Comparison of ENCODE assay signal across 7 cellular contexts in genomic region chr11:57778318-57779037, GRCh38. TPM values are rescaled to one million over a fixed set of nuclear protein-coding genes. Genes with fewer than 3 reads are reported as not detected.
DNase-seq lines count a peak whose midpoint lies in the region; ATAC-seq, FAIRE-seq and TF ChIP-seq lines count a peak whose summit lies in the region.

No MANE protein-coding gene starts in this region.

- no CpG with 5 or more reads among the region's 6 CpGs for WGBS in H9 (ENCODE audit: extremely low coverage, insufficient read length, low lambda C conversion rate)

- peaks cover 0 to 13% (median 8%) of the 10 kb centered on the region in 3 experiments; a peak in 3 of 7 replicates for H3K36me3 Mint-ChIP-seq in H9 (ENCODE audit: insufficient read depth in 1 of 3, low read depth in 3 of 3)

- H3K9me3 ChIP-seq in H9 (ENCODE audit: control insufficient read depth, low read depth, low read length), result no peaks in the 10 kb centered on the region
- no peaks in the 10 kb centered on the region for H3K9me3 ChIP-seq in Panc1 (ENCODE audit: control insufficient read depth, insufficient read depth, low read depth, low read length)

- H3K9me3 Mint-ChIP-seq in H9, result no peaks in the 10 kb centered on the region

- H3K27me3 Mint-ChIP-seq in H9 (ENCODE audit: low read depth), result no peaks in the 10 kb centered on the region

- peak overlapping the region; percentile 33 for H3K9ac ChIP-seq in H9 (ENCODE audit: extremely low read depth, insufficient read length, low read length)

- peak overlapping the region; percentile 76 for H3K18ac ChIP-seq in H9 (ENCODE audit: insufficient read length, low read depth, low read length)

- in situ Hi-C loops in Panc1 (cut with HindIII; ENCODE audit: low pct_unique_long_range_greater_than_20kb, low sequenced_read_pairs), result no loop called here

- H3K27ac Mint-ChIP-seq in H9, result peak overlapping the region; percentile 94 to 99 (median 99)

- H2BK15ac ChIP-seq in H9 (ENCODE audit: low read depth, low read length), result no peak overlapping the region

- CTCF ChIA-PET in Panc1 (lab: Charles Lee), result interaction anchor here (0.6 to 0.9 kb wide), 4 partner anchors 14 to 27 kb away, joined by 3 to 6 read pairs (median 4); partner anchors contain the start of gene BTBD18

- H3K56ac ChIP-seq in H9 (ENCODE audit: insufficient read length, low read depth, low read length), result no peak overlapping the region

- DNase-seq in H9 (peak; percentile 92), Panc1 (ENCODE audit: low read depth, low spot score) (peak; percentile 78), epithelial cell of esophagus (ENCODE audit: low read depth) (peak; percentile 89), midbrain (lab: John Stamatoyannopoulos, UW) (peak; percentile 78), urothelium cell line (ENCODE audit: low spot score) (peak; percentile 92), GM10266 (ENCODE audit: extremely low spot score) (no peak)

- H3K23ac ChIP-seq in H9 (ENCODE audit: insufficient read length, low read depth, low read length), result no peak overlapping the region

- no peak overlapping the region for H2AFZ ChIP-seq in H9 (ENCODE audit: low read length)

- peak overlapping the region; percentile 6 for H2BK5ac ChIP-seq in H9 (ENCODE audit: insufficient read length, low read length)

- TF ChIP-seq CTCF in H9 (conservative IDR thresholded peaks at IDR 0.05) (no peak), Panc1 (IDR thresholded peaks at IDR 0.05) (no peak), epithelial cell of esophagus (IDR thresholded peaks at IDR 0.05; ENCODE audit: insufficient read depth, low read depth, low read length, missing control alignments) (no peak), GM10266 (IDR thresholded peaks at IDR 0.05; ENCODE audit: control insufficient read depth, insufficient read depth, low read depth, missing control alignments) (no peak)

- peak overlapping the region; percentile 73 for H2AK5ac ChIP-seq in H9 (ENCODE audit: insufficient read length, low read length)

- POLR2A ChIA-PET in Panc1 (lab: Charles Lee), result interaction anchor here (0.6 to 2.1 kb wide), 8 partner anchors 9 to 456 kb away, joined by 3 to 22 read pairs (median 4); partner anchors contain the start of gene CTNND1

- no peaks in the 10 kb centered on the region for H3K23me2 ChIP-seq in H9 (ENCODE audit: insufficient read length, low read depth, low read length, poor library complexity, severe bottlenecking)

- peak overlapping the region; percentile 38 to 69 for H3K4me3 Mint-ChIP-seq in H9

- peaks cover 27% of the 10 kb centered on the region for H3K4me1 ChIP-seq in H9 (ENCODE audit: insufficient read depth, low read length)
- H3K4me1 ChIP-seq in Panc1 (ENCODE audit: control insufficient read depth, insufficient read depth, low read length), result peaks cover 86% of the 10 kb centered on the region

- no peak overlapping the region for H4K8ac ChIP-seq in H9 (replicated peaks; ENCODE audit: insufficient read length, low read depth, low read length)

- no peak overlapping the region for H4K91ac ChIP-seq in H9 (ENCODE audit: insufficient read length, low read depth, low read length)

- H3K4me3 ChIP-seq in Panc1 (ENCODE audit: low read depth in 2 of 2, low read length in 2 of 2), result peak overlapping the region; percentile 30 to 43
- H3K4me3 ChIP-seq in epithelial cell of esophagus (ENCODE audit: low read length), result peak overlapping the region; percentile 29

- H3K4me1 Mint-ChIP-seq in H9, result peaks cover 88 to 89% of the 10 kb centered on the region in 2 experiments

- H3K27me3 ChIP-seq in H9 (ENCODE audit: insufficient read depth, low read length) (no peaks in the 10 kb centered on the region), Panc1 (ENCODE audit: control insufficient read depth, insufficient read depth, low read length) (no peaks in the 10 kb centered on the region)

- H3K36me3 ChIP-seq in Panc1 (ENCODE audit: control insufficient read depth, insufficient read depth, low read length), result no peaks in the 10 kb centered on the region; the same call in 1 of the 2 replicates

- H2BK120ac ChIP-seq in H9 (ENCODE audit: low read depth, low read length, poor library complexity, severe bottlenecking), result peak overlapping the region; percentile 24

- ATAC-seq in Panc1 (peak; percentile 94), HG03108 (IDR thresholded peaks at IDR 0.05; ENCODE audit: unreplicated experiment) (no peak)

- peaks cover 11% of the 10 kb centered on the region for H3K79me1 ChIP-seq in H9 (ENCODE audit: insufficient read depth, low read depth, low read length, poor library complexity, severe bottlenecking)

- intact Hi-C loops in Panc1 (cut with micrococcal nuclease; ENCODE audit: unreplicated experiment), result no loop called here

- H3K4me2 ChIP-seq in H9 (ENCODE audit: insufficient read depth, insufficient read length, low read length), result peak overlapping the region; percentile 31

- H2BK20ac ChIP-seq in H9 (ENCODE audit: low read depth, low read length, poor library complexity, severe bottlenecking), result no peak overlapping the region

- peak overlapping the region; percentile 79 for H4K5ac ChIP-seq in H9 (ENCODE audit: insufficient read length, low read depth, low read length)

- H3K4ac ChIP-seq in H9 (ENCODE audit: low read depth, low read length), result peak overlapping the region; percentile 6; the same call in 1 of the 2 replicates

- FAIRE-seq in urothelium cell line (lab: Jason Lieb, UNC), result no peak

- H3K14ac ChIP-seq in H9 (ENCODE audit: insufficient read depth, low read length), result peak overlapping the region; percentile 59; the same call in 1 of the 2 replicates

- H2BK12ac ChIP-seq in H9 (ENCODE audit: insufficient read length, low read depth, low read length), result peak overlapping the region; percentile 18

- peak overlapping the region; percentile 73 for H3T11ph ChIP-seq in H9 (ENCODE audit: low read length)

- no TSS peak for BruUV-seq in Panc1 (replicated peaks; lab: Mats Ljungman, UMichigan)

- no peaks in the 10 kb centered on the region for H4K20me1 ChIP-seq in H9 (ENCODE audit: control insufficient read depth, insufficient read depth, insufficient read length)

- H3K27ac ChIP-seq in H9 (ENCODE audit: insufficient read length, low read depth, low read length) (peak overlapping the region; percentile 97), Panc1 (ENCODE audit: low read length) (peak overlapping the region; percentile 99)

- H3K79me2 ChIP-seq in H9 (ENCODE audit: insufficient read depth, low read length), result peaks cover 39% of the 10 kb centered on the region; the same call in 1 of the 2 replicates

RNA-seq across cellular contexts. Expression of gene CTNND1, which starts 16.9 kb away (rescaled TPM):
- total RNA-seq in H9 (2021) (164 and 166 TPM in 2 replicates), Panc1 (2021; ENCODE audit: unreplicated experiment) (189 TPM)
- polyA plus RNA-seq in Panc1 (2012; ENCODE audit: insufficient read length), result 184 TPM

RNA-seq across cellular contexts. Expression of gene BTBD18, which starts 26.9 kb away (rescaled TPM):
- total RNA-seq in H9 (2021) (not detected in 2 replicates), Panc1 (2021; ENCODE audit: unreplicated experiment) (not detected)
- not detected for polyA plus RNA-seq in Panc1 (2012; ENCODE audit: insufficient read length)

RNA-seq across cellular contexts. Expression of gene SELENOH, which starts 37.2 kb away (rescaled TPM):
- total RNA-seq in H9 (2021) (251 and 271 TPM in 2 replicates), Panc1 (2021; ENCODE audit: unreplicated experiment) (112 TPM)
- 115 TPM for polyA plus RNA-seq in Panc1 (2012; ENCODE audit: insufficient read length)
